Comparison of ENCODE assay signal across 1 cellular context in the genomic region with DNA sequence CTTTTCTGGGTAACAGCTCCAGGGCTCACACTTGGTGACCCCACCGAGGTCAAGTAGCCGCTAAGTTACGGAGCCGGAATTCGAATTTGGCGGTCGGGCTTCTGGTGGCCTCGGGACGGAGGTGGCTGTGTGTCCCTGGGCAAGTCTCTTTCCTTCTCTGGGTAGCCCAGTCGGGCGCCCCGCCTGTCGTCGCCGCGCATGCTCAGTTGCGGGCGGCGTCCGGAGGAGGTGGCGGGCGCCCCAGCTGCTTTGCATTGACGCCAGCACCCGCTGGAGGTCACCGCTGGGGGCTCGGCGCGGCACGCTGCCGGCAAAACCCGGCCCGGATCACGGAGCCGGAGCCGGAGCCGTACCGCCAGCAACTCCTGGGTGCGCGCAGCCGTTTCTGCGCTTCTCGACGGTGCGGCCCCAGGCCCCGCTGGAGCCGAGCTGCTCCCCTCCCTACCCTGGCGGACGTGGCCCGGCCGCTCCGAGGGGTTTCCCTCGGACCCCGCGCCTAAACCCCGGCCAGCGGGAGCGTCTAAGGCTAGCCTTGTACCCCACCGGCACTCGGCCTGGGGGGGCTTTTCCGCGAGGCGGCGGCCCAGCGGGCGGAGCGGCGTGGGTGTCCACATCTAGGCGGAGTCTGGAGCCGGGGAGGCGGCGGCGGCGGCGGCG.
TF ChIP-seq lines count a peak whose summit lies in the region.

No MANE protein-coding gene starts in this region.

TF ChIP-seq in HepG2, 621 proteins besides CTCF, POLR2A, EP300 and RAD21 (continued from another document and continues in another):
- TF ChIP-seq ARID4A (CRISPR knock-in tag; IDR thresholded peaks at IDR 0.05; ENCODE audit: borderline replicate concordance) = peak; percentile 76; the same call in 1 of the 2 replicates
- peak; percentile 99 for TF ChIP-seq PRDM15 (CRISPR knock-in tag; IDR thresholded peaks at IDR 0.05)
- TF ChIP-seq STAG1 (CRISPR knock-in tag; IDR thresholded peaks at IDR 0.05) = peak; percentile 32; the same call in 1 of the 2 replicates
- TF ChIP-seq ZNF326 (CRISPR knock-in tag; IDR thresholded peaks at IDR 0.05; ENCODE audit: borderline replicate concordance) = no peak
- TF ChIP-seq FUBP1 (CRISPR knock-in tag; IDR thresholded peaks at IDR 0.05; ENCODE audit: borderline replicate concordance) = no peak
- TF ChIP-seq NCOA1 (CRISPR knock-in tag; IDR thresholded peaks at IDR 0.05) = no peak
- no peak for TF ChIP-seq SMAD9 (CRISPR knock-in tag; IDR thresholded peaks at IDR 0.05)
- no peak for TF ChIP-seq ZNF510 (CRISPR knock-in tag; IDR thresholded peaks at IDR 0.05; ENCODE audit: low read depth)
- TF ChIP-seq ZNF816 (CRISPR knock-in tag; IDR thresholded peaks at IDR 0.05; ENCODE audit: borderline replicate concordance) = peak; percentile 67; the same call in 1 of the 2 replicates
- TF ChIP-seq, protein P1, sequence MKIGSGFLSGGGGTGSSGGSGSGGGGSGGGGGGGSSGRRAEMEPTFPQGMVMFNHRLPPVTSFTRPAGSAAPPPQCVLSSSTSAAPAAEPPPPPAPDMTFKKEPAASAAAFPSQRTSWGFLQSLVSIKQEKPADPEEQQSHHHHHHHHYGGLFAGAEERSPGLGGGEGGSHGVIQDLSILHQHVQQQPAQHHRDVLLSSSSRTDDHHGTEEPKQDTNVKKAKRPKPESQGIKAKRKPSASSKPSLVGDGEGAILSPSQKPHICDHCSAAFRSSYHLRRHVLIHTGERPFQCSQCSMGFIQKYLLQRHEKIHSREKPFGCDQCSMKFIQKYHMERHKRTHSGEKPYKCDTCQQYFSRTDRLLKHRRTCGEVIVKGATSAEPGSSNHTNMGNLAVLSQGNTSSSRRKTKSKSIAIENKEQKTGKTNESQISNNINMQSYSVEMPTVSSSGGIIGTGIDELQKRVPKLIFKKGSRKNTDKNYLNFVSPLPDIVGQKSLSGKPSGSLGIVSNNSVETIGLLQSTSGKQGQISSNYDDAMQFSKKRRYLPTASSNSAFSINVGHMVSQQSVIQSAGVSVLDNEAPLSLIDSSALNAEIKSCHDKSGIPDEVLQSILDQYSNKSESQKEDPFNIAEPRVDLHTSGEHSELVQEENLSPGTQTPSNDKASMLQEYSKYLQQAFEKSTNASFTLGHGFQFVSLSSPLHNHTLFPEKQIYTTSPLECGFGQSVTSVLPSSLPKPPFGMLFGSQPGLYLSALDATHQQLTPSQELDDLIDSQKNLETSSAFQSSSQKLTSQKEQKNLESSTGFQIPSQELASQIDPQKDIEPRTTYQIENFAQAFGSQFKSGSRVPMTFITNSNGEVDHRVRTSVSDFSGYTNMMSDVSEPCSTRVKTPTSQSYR (CRISPR knock-in tag; IDR thresholded peaks at IDR 0.05; ENCODE audit: borderline replicate concordance) = no peak; the same call in 1 of the 2 replicates
- peak; percentile 87; the same call in 1 of the 2 replicates for TF ChIP-seq BRD4 (CRISPR knock-in tag; IDR thresholded peaks at IDR 0.05)
- peak; percentile 73 for TF ChIP-seq ZNF605 (CRISPR knock-in tag; IDR thresholded peaks at IDR 0.05)
- peak; percentile 41 for TF ChIP-seq AGO2 (optimal IDR thresholded peaks at IDR 0.05; ENCODE audit: low read depth, low read length)
- no peak for TF ChIP-seq FLYWCH1 (CRISPR knock-in tag; IDR thresholded peaks at IDR 0.05)
- TF ChIP-seq IKZF1 (IDR thresholded peaks at IDR 0.05) = no peak
- TF ChIP-seq HOXA7 (CRISPR knock-in tag; IDR thresholded peaks at IDR 0.05) = no peak
- TF ChIP-seq RORA (CRISPR knock-in tag; IDR thresholded peaks at IDR 0.05) = no peak
- TF ChIP-seq NCOR1 (IDR thresholded peaks at IDR 0.05; ENCODE audit: borderline replicate concordance, low read length) = no peak
- peak; percentile 79 for TF ChIP-seq MAX (IDR thresholded peaks at IDR 0.05)
- TF ChIP-seq RARA (CRISPR knock-in tag; IDR thresholded peaks at IDR 0.05) = peak; percentile 81
- TF ChIP-seq ZNF124 (CRISPR knock-in tag; IDR thresholded peaks at IDR 0.05) = peak; percentile 85
- no peak for TF ChIP-seq POLR2G (IDR thresholded peaks at IDR 0.05; ENCODE audit: low read depth, low read length)
- no peak for TF ChIP-seq NFATC3 (CRISPR knock-in tag; IDR thresholded peaks at IDR 0.05)
- TF ChIP-seq MIER3 (CRISPR knock-in tag; IDR thresholded peaks at IDR 0.05; ENCODE audit: borderline replicate concordance) = peak; percentile 36; the same call in 1 of the 2 replicates
- no peak for TF ChIP-seq ZFYVE20 (CRISPR knock-in tag; IDR thresholded peaks at IDR 0.05; ENCODE audit: borderline replicate concordance, low read depth)
- peak; percentile 85 for TF ChIP-seq ZNF670 (CRISPR knock-in tag; IDR thresholded peaks at IDR 0.05; ENCODE audit: borderline replicate concordance)
- TF ChIP-seq SNRNP70 (IDR thresholded peaks at IDR 0.05; ENCODE audit: low read depth, low read length) = no peak
- 0 out of 2 replicates have a peak, but pooled peaks have one; percentile 23 for TF ChIP-seq ZNF839 (CRISPR knock-in tag; IDR thresholded peaks at IDR 0.05; ENCODE audit: borderline replicate concordance)
- TF ChIP-seq SNAPC5 (CRISPR knock-in tag; IDR thresholded peaks at IDR 0.05; ENCODE audit: borderline replicate concordance) = no peak
- TF ChIP-seq FOXJ3 (CRISPR knock-in tag; IDR thresholded peaks at IDR 0.05; ENCODE audit: borderline replicate concordance) = no peak
- peak; percentile 58; the same call in 1 of the 2 replicates for TF ChIP-seq REPIN1 (CRISPR knock-in tag; IDR thresholded peaks at IDR 0.05; ENCODE audit: borderline replicate concordance, low read depth)
- TF ChIP-seq RNF219 (CRISPR knock-in tag; IDR thresholded peaks at IDR 0.05) = 0 out of 2 replicates have a peak, but pooled peaks have one; percentile 2
- no peak for TF ChIP-seq ZBTB21 (CRISPR knock-in tag; IDR thresholded peaks at IDR 0.05)
- TF ChIP-seq ZBTB7A (CRISPR knock-in tag; IDR thresholded peaks at IDR 0.05) = 0 out of 2 replicates have a peak, but pooled peaks have one; percentile 43
- TF ChIP-seq, protein P2, sequence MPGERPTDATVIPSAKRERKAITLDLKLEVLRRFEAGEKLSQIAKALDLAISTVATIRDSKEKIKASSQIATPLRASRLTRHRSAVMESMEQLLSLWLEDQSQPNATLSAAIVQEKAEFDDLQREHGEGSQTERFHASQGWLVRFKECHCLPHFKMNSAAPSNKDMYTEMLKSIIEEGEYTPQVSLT (CRISPR knock-in tag; IDR thresholded peaks at IDR 0.05; ENCODE audit: borderline replicate concordance, low read depth) = no peak
- TF ChIP-seq U2AF1 (optimal IDR thresholded peaks at IDR 0.05; ENCODE audit: low read depth, low read length) = no peak
- no peak for TF ChIP-seq ZNF207 (IDR thresholded peaks at IDR 0.05; ENCODE audit: borderline replicate concordance)
- TF ChIP-seq FOXK1 (CRISPR knock-in tag; IDR thresholded peaks at IDR 0.05; ENCODE audit: borderline replicate concordance, low read depth) = peak; percentile 70; the same call in 1 of the 2 replicates
- TF ChIP-seq HOXD1 (CRISPR knock-in tag; IDR thresholded peaks at IDR 0.05) = no peak; the same call in 1 of the 2 replicates
- TF ChIP-seq, protein P3, sequence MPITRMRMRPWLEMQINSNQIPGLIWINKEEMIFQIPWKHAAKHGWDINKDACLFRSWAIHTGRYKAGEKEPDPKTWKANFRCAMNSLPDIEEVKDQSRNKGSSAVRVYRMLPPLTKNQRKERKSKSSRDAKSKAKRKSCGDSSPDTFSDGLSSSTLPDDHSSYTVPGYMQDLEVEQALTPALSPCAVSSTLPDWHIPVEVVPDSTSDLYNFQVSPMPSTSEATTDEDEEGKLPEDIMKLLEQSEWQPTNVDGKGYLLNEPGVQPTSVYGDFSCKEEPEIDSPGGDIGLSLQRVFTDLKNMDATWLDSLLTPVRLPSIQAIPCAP (CRISPR knock-in tag; IDR thresholded peaks at IDR 0.05; ENCODE audit: low read depth) = no peak
